ENCODE assay signal across 8 cellular contexts in the genomic region with DNA sequence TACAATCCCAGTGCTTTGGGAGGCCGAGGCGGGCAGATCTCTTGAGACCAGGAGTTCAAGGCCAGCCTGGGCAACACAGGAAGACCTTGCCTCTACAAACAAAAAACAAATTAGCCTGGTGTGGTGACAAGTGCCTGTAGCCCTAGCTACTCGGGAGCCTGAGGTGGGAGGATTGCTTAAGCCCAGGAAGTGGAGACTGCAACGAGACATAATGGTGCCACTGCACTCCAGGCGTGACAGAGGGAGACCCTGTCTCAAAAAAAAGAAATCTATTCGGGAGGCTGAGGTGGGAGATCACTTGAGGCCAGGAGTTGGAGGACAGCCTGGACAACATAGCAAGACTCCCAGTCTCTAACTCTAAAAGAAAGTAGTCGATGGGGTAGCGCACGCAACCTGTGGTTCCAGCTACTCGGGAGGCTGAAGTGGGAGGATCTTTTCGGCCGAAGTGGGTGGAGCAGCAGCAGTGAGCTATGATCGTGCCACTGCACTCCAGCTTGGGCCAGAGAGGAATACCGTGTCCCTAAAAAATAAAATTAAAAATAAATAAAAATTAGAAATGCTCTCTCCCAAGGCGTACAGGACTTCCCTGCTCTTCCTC. TPM values are rescaled to one million over a fixed set of nuclear protein-coding genes. Genes with fewer than 3 reads are reported as not detected.
DNase-seq lines count a peak whose midpoint lies in the region; ATAC-seq and TF ChIP-seq lines count a peak whose summit lies in the region.

No MANE protein-coding gene starts in this region.

- in situ Hi-C loops in astrocyte of the spinal cord (cut with HindIII; ENCODE audit: low sequenced_read_pairs) = no loop called here

- no peaks in the 10 kb centered on the region for H4K20me1 ChIP-seq in DND-41 (ENCODE audit: insufficient read depth, low read length)

- peak overlapping the region; percentile 96 for H3K4me2 ChIP-seq in DND-41 (ENCODE audit: insufficient read depth, low read length)

- H3K27ac ChIP-seq in DND-41 (ENCODE audit: low read length) = 0 out of 2 replicates have a peak overlapping the region, but pooled peaks have one; percentile 73

- no peaks in the 10 kb centered on the region for H3K79me2 ChIP-seq in DND-41 (ENCODE audit: insufficient read depth, low read length)

- peak overlapping the region; percentile 74 for H3K9ac ChIP-seq in DND-41 (ENCODE audit: low read depth, low read length)

- H2AFZ ChIP-seq in DND-41 (ENCODE audit: low read depth, low read length) = peak overlapping the region; percentile 91

- peaks cover 19% of the 10 kb centered on the region for H3K4me1 ChIP-seq in DND-41 (ENCODE audit: insufficient read depth, low read length)

- no peaks in the 10 kb centered on the region for H3K9me3 ChIP-seq in DND-41 (ENCODE audit: insufficient read depth, low read length, severe bottlenecking)

- peak overlapping the region; percentile 58 to 82; a peak in 3 of 4 replicates for H3K4me3 ChIP-seq in DND-41 (ENCODE audit: low read depth in 1 of 2, low read length in 2 of 2)
- peak overlapping the region; percentile 72 for H3K4me3 ChIP-seq in astrocyte of the spinal cord (ENCODE audit: low read depth, low read length)
- peak overlapping the region; percentile 78 for H3K4me3 ChIP-seq in kidney epithelial cell (ENCODE audit: low read depth, low read length)

- H3K36me3 ChIP-seq in DND-41 (ENCODE audit: insufficient read depth, low read length) (no peaks in the 10 kb centered on the region), kidney epithelial cell (ENCODE audit: control insufficient read depth, insufficient read depth, low read length) (no peaks in the 10 kb centered on the region)

- ATAC-seq in DND-41 (ENCODE audit: insufficient read depth, low read depth) (peak; percentile 24), HG02571 (IDR thresholded peaks at IDR 0.05; ENCODE audit: unreplicated experiment) (peak; percentile 15)

- TF ChIP-seq CTCF in DND-41 (IDR thresholded peaks at IDR 0.05; ENCODE audit: borderline replicate concordance, extremely low read depth, low read length, poor library complexity, severe bottlenecking) (no peak), astrocyte of the spinal cord (IDR thresholded peaks at IDR 0.05; ENCODE audit: low read depth, low read length) (no peak), kidney epithelial cell (IDR thresholded peaks at IDR 0.05; ENCODE audit: insufficient read depth, low read length, poor library complexity, severe bottlenecking) (no peak)

- DNase-seq in DND-41 (no peak), NCI-H510A treated with DMSO at 0.1 percent for 48 hours (lab: John Stamatoyannopoulos, UW) (peak; percentile 41), astrocyte of the spinal cord (ENCODE audit: low read depth, low spot score) (no peak), kidney epithelial cell (ENCODE audit: low read depth) (no peak), NCI-H1694 treated with DMSO at 0.1 percent for 48 hours (lab: John Stamatoyannopoulos, UW) (no peak), OCI-M2 (lab: John Stamatoyannopoulos, UW; ENCODE audit: unreplicated experiment) (no peak)
- peak; percentile 52 for DNase-seq in stimulated activated CD4-positive, alpha-beta T cell treated with anti-CD3 and anti-CD28 coated beads, Interleukin-4, amount 100 ng/mL, for 1 hour

- H3K27me3 ChIP-seq in DND-41 (ENCODE audit: insufficient read depth, low read length, poor library complexity) = no peaks in the 10 kb centered on the region
- no peaks in the 10 kb centered on the region for H3K27me3 ChIP-seq in kidney epithelial cell (ENCODE audit: control insufficient read depth, insufficient read depth, low read length)

RNA-seq across cellular contexts. Expression of a gene that starts 0.8 kb away (rescaled TPM):
- total RNA-seq in kidney epithelial cell = 2.5 and 3.9 TPM in 2 replicates

RNA-seq across cellular contexts. Expression of a gene that starts 48.9 kb away (rescaled TPM):
- total RNA-seq in kidney epithelial cell = 53.6 and 58.1 TPM in 2 replicates

Comparison
In these comparisons a context has a peak if more than half of its experiments do, and no peak if none do; other contexts are left out.
1. DNase-seq: peak in NCI-H510A treated with DMSO at 0.1 percent for 48 hours (single experiment) and stimulated activated CD4-positive, alpha-beta T cell treated with anti-CD3 and anti-CD28 coated beads, Interleukin-4, amount 100 ng/mL, for 1 hour (single experiment); none in DND-41 (single experiment), astrocyte of the spinal cord (single experiment), kidney epithelial cell (single experiment), NCI-H1694 treated with DMSO at 0.1 percent for 48 hours (single experiment) and OCI-M2 (single experiment).
2. Peak in every context shown above with its lines, with median percentiles within 50 percentile points of each other: H3K4me3 ChIP-seq.